In genomic region chr7:98458090-98458875, GRCh38 we compare ENCODE assay signal across 2 cellular contexts.
A peak's percentile ranks its signal among the peaks of the same experiment; 100 is the strongest.
TF ChIP-seq lines count a peak whose summit lies in the region.

No MANE protein-coding gene starts in this region.

TF ChIP-seq in IMR-90, 13 proteins besides CTCF, POLR2A, EP300 and RAD21:
- no peak for TF ChIP-seq NFE2L2 (IDR thresholded peaks at IDR 0.05; ENCODE audit: low read depth, low read length)
- no peak for TF ChIP-seq MAFK (IDR thresholded peaks at IDR 0.05; ENCODE audit: low read depth, low read length)
- no peak for TF ChIP-seq CHD1 (IDR thresholded peaks at IDR 0.05; ENCODE audit: low read depth, low read length)
- TF ChIP-seq MXI1 (IDR thresholded peaks at IDR 0.05; ENCODE audit: borderline replicate concordance, low read depth, low read length): no peak
- TF ChIP-seq CEBPB (IDR thresholded peaks at IDR 0.05; ENCODE audit: low read depth, low read length): no peak
- TF ChIP-seq FOS (IDR thresholded peaks at IDR 0.05; ENCODE audit: low read depth, low read length): no peak
- no peak for TF ChIP-seq RCOR1 (IDR thresholded peaks at IDR 0.05; ENCODE audit: insufficient replicate concordance, low read length)
- TF ChIP-seq BHLHE40 (IDR thresholded peaks at IDR 0.05; ENCODE audit: low read depth, low read length): no peak
- TF ChIP-seq MAZ (IDR thresholded peaks at IDR 0.05; ENCODE audit: borderline replicate concordance, low read depth, low read length): no peak
- TF ChIP-seq, protein P1, sequence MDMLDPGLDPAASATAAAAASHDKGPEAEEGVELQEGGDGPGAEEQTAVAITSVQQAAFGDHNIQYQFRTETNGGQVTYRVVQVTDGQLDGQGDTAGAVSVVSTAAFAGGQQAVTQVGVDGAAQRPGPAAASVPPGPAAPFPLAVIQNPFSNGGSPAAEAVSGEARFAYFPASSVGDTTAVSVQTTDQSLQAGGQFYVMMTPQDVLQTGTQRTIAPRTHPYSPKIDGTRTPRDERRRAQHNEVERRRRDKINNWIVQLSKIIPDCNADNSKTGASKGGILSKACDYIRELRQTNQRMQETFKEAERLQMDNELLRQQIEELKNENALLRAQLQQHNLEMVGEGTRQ (IDR thresholded peaks at IDR 0.05; ENCODE audit: low read depth, low read length): no peak; the same call in 1 of the 2 replicates
- no peak for TF ChIP-seq RFX5 (IDR thresholded peaks at IDR 0.05; ENCODE audit: low read depth, low read length)
TF ChIP-seq in IMR-90: peak in this region for 0.

TF ChIP-seq in H1, 55 proteins besides CTCF, POLR2A, EP300 and RAD21:
- TF ChIP-seq, protein P1 (IDR thresholded peaks at IDR 0.05; ENCODE audit: low read length): 0 out of 2 replicates have a peak, but pooled peaks have one; percentile 23
- TF ChIP-seq CHD2 (IDR thresholded peaks at IDR 0.05; ENCODE audit: low read length): no peak
TF ChIP-seq in H1: peak in this region for 1.
